Comparison of ENCODE assay signal across 8 cellular contexts in genomic region chr1:226187380-226187779, GRCh38. TPM values are rescaled to one million over a fixed set of nuclear protein-coding genes. Genes with fewer than 3 reads are reported as not detected.
DNase-seq lines count a peak whose midpoint lies in the region; FAIRE-seq and TF ChIP-seq lines count a peak whose summit lies in the region.

No MANE protein-coding gene starts in this region.

- H3K9me3 ChIP-seq in SJSA1 (replicated peaks), result no peaks in the 10 kb centered on the region

- no peaks in the 10 kb centered on the region for H3K27me3 ChIP-seq in SJSA1 (replicated peaks)

- DNase-seq in SJSA1 (ENCODE audit: low read depth in 1 of 2, low spot score in 2 of 2) (no peak), fibroblast of pulmonary artery (ENCODE audit: low read depth) (no peak), skeletal muscle cell (ENCODE audit: low read depth) (no peak), RCC 7860 (ENCODE audit: low spot score) (no peak), amniotic stem cell (lab: John Stamatoyannopoulos, UW) (no peak), germinal center (ENCODE audit: low spot score) (no peak), COLO829 (ENCODE audit: low spot score) (no peak)

- peaks cover 22% of the 10 kb centered on the region for H3K36me3 ChIP-seq in SJSA1

- peaks cover 13% of the 10 kb centered on the region for H3K4me1 ChIP-seq in SJSA1 (replicated peaks)

- no peak for FAIRE-seq in RCC 7860 (lab: Jason Lieb, UNC)

- TF ChIP-seq CTCF in GM12875 (IDR thresholded peaks at IDR 0.05; ENCODE audit: borderline replicate concordance, insufficient read depth, low read depth, low read length) (no peak), fibroblast of pulmonary artery (IDR thresholded peaks at IDR 0.05; ENCODE audit: low read length, missing control alignments) (no peak)

- H3K27ac ChIP-seq in SJSA1, result no peak overlapping the region

- H3K4me3 ChIP-seq in GM12875 (ENCODE audit: low read depth, low read length) (peak overlapping the region; percentile 85), SJSA1 (peak overlapping the region; percentile 99), fibroblast of pulmonary artery (replicated peaks; ENCODE audit: low read depth, low read length) (peak overlapping the region; percentile 96), skeletal muscle cell (ENCODE audit: low read depth, low read length) (peak overlapping the region; percentile 97)

RNA-seq across cellular contexts. Expression of gene ACBD3, which starts 0.8 kb away (rescaled TPM):
- total RNA-seq in SJSA1 (2014; rRNA removed; shearing (Covaris generic)), result 44.4 and 62.6 TPM in 2 replicates

RNA-seq across cellular contexts. Expression of gene MIXL1, which starts 36.1 kb away (rescaled TPM):
- not detected in 2 replicates for total RNA-seq in SJSA1 (2014; rRNA removed; shearing (Covaris generic))
